Comparison of ENCODE assay signal across 20 cellular contexts in genomic region chr17:1949754-1950153, GRCh38.
"Had no signal": no experiment of that assay in that cellular context is flagged by ENCODE, and none has a peak within 500 bp of the region (broad histone marks: within the 10 kb centered on the region; RNA-seq: fewer than 3 reads in every experiment).

No MANE protein-coding gene starts in this region.

- H3K4me3 Mint-ChIP-seq: IgD-negative memory B cell had no signal

- H3K4me1 Mint-ChIP-seq: IgD-negative memory B cell had no signal

- DNase-seq: Kasumi-1, MM.1S, NCI-H1092 treated with DMSO at 0.1 percent for 48 hours, NCI-H1436, NCI-H187, NCI-H2029, NCI-H2081 treated with DMSO at 0.1 percent for 48 hours, NCI-H2171, NCI-H226, NCI-H446, NCI-H510A, NCI-H524 treated with DMSO at 0.1 percent for 48 hours, NCI-H69, NCI-H774, RPMI8226, SHP77, SK-N-SH had no signal

- H3K4me3 ChIP-seq: K562 had no signal

- H3K9me3 ChIP-seq: SK-N-SH had no signal

- H3K9ac ChIP-seq: KMS-11, SK-N-SH had no signal

- H3K27ac ChIP-seq: KMS-11 had no signal

- H3K4me2 ChIP-seq: KMS-11, SK-N-SH had no signal

- ATAC-seq: K562 had no signal

- H3K27ac Mint-ChIP-seq: IgD-negative memory B cell had no signal

- H3K9me3 Mint-ChIP-seq: IgD-negative memory B cell had no signal
